15 cellular contexts compared by ENCODE assay signal in the genomic region with DNA sequence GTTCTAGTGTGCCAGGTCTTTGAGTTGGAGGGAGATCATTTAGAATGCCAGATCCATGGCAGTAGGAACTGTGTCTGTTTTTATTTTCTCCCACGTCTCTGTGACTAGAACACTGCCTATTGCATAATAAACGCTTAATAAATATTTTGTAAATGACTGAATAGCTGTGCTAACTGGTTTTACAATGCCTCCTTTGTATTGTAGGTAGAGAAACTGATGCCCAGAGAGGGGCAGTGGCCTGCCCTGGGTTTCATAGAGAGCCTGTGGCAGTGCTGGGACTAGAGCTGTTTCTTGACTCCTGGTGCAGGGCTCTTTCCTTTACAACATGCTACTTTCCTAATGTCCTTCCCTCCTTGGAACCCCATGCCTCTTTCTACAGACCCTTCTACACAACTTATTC. TPM values are rescaled to one million over a fixed set of nuclear protein-coding genes. Genes with fewer than 3 reads are reported as not detected.
DNase-seq lines count a peak whose midpoint lies in the region; ATAC-seq, FAIRE-seq and TF ChIP-seq lines count a peak whose summit lies in the region.
"Had no signal": no experiment of that assay in that cellular context is flagged by ENCODE, and none has a peak within 500 bp of the region (broad histone marks: within the 10 kb centered on the region; RNA-seq: fewer than 3 reads in every experiment).

No MANE protein-coding gene starts in this region.

- H3F3A ChIP-seq in GM23338 (replicated peaks; ENCODE audit: low read depth), result no peaks in the 10 kb centered on the region

- H3K9me3 Mint-ChIP-seq in GM23338, result no peaks in the 10 kb centered on the region; the same call in 2 of the 3 replicates
- H3K9me3 Mint-ChIP-seq: CD8-positive, alpha-beta memory T cell; IgD-negative memory B cell had no signal

- H3K4me1 ChIP-seq in GM23338 (ENCODE audit: insufficient read depth) (no peaks in the 10 kb centered on the region), small intestine (ENCODE audit: control insufficient read depth in 2 of 2, insufficient read depth in 1 of 2, low read depth in 1 of 2, low read length in 1 of 2) (no peaks in the 10 kb centered on the region), kidney (ENCODE audit: control insufficient read depth in 1 of 2, insufficient read depth in 1 of 2, low read depth in 1 of 2, low read length in 2 of 2) (no peaks in the 10 kb centered on the region), right cardiac atrium (ENCODE audit: control insufficient read depth, insufficient read depth, low read length) (no peaks in the 10 kb centered on the region)
- H3K4me1 ChIP-seq: A549 had no signal

- H3K9ac ChIP-seq in kidney (ENCODE audit: low read length in 2 of 2), result no peak overlapping the region

- DNase-seq in COLO829 (ENCODE audit: low spot score) (peak; percentile 82), GM23338 (ENCODE audit: low spot score) (no peak), foreskin melanocyte (peak; percentile 38), small intestine (no peak), kidney (no peak), right cardiac atrium (no peak)
- DNase-seq: CD8-positive, alpha-beta memory T cell; DMS 273 treated with DMSO at 0.1 percent for 48 hours; H7 had no signal

- ATAC-seq in GM23338, result no peak
- ATAC-seq in right cardiac atrium, result no peak
- ATAC-seq: A549 had no signal

- H3K4me3 ChIP-seq in GM23338, result no peak overlapping the region
- no peak overlapping the region for H3K4me3 ChIP-seq in small intestine (ENCODE audit: low read depth in 1 of 2, low read length in 2 of 2)
- H3K4me3 ChIP-seq in kidney (ENCODE audit: low read length in 2 of 2), result no peak overlapping the region
- no peak overlapping the region for H3K4me3 ChIP-seq in right cardiac atrium (ENCODE audit: low read length)
- H3K4me3 ChIP-seq: A549 had no signal

- no peaks in the 10 kb centered on the region for H3K9me2 ChIP-seq in GM23338 (ENCODE audit: insufficient read depth)

- intact Hi-C loops in kidney (cut with DNase I), result no loop called here
- intact Hi-C loops in right cardiac atrium (cut with DNase I), result no loop called here

- H3K27me3 ChIP-seq in GM23338 (ENCODE audit: insufficient read depth), result no peaks in the 10 kb centered on the region
- no peaks in the 10 kb centered on the region for H3K27me3 ChIP-seq in small intestine (ENCODE audit: control insufficient read depth in 2 of 2, insufficient read depth in 2 of 2, low read length in 2 of 2)
- no peaks in the 10 kb centered on the region for H3K27me3 ChIP-seq in right cardiac atrium (ENCODE audit: control insufficient read depth, insufficient read depth)

- H3K4me3 Mint-ChIP-seq in GM23338, result no peak overlapping the region
- H3K4me3 Mint-ChIP-seq: CD8-positive, alpha-beta memory T cell; IgD-negative memory B cell had no signal

- H2AFZ ChIP-seq in GM23338, result no peak overlapping the region

- H3K9me3 ChIP-seq in small intestine (ENCODE audit: control insufficient read depth, low read depth), result no peaks in the 10 kb centered on the region
- no peaks in the 10 kb centered on the region for H3K9me3 ChIP-seq in kidney (ENCODE audit: control insufficient read depth in 1 of 2, low read length in 2 of 2)
- H3K9me3 ChIP-seq in right cardiac atrium (ENCODE audit: control insufficient read depth, low read length), result no peaks in the 10 kb centered on the region
- H3K9me3 ChIP-seq: A549 had no signal

- H3K79me2 ChIP-seq in GM23338 (replicated peaks; ENCODE audit: insufficient read depth), result no peaks in the 10 kb centered on the region

- no peaks in the 10 kb centered on the region for H4K20me1 ChIP-seq in GM23338 (replicated peaks; ENCODE audit: insufficient read depth)

- FAIRE-seq in small intestine (lab: Jason Lieb, UNC) (no peak), kidney (lab: Jason Lieb, UNC) (no peak)
- FAIRE-seq: A549 had no signal

- no peak overlapping the region for H3K4me2 ChIP-seq in GM23338
- H3K4me2 ChIP-seq: A549 had no signal

- no peaks in the 10 kb centered on the region; the same call in 1 of the 3 replicates for H3K36me3 Mint-ChIP-seq in GM23338 (ENCODE audit: low read depth)

- no peak overlapping the region for H3K27ac Mint-ChIP-seq in GM23338
- H3K27ac Mint-ChIP-seq: IgD-negative memory B cell had no signal

- H3K36me3 ChIP-seq in GM23338 (ENCODE audit: insufficient read depth), result peaks cover 8% of the 10 kb centered on the region; the same call in 1 of the 2 replicates
- H3K36me3 ChIP-seq in small intestine (ENCODE audit: control insufficient read depth in 2 of 2, insufficient read depth in 2 of 2, low read length in 2 of 2), result peaks cover 3 to 5% of the 10 kb centered on the region in 2 donors
- peaks cover 0 to 5% of the 10 kb centered on the region in 2 donors for H3K36me3 ChIP-seq in kidney (ENCODE audit: control insufficient read depth in 1 of 2, insufficient read depth in 2 of 2, low read length in 2 of 2)

- no peaks in the 10 kb centered on the region for H3K27me3 Mint-ChIP-seq in GM23338 (ENCODE audit: insufficient read depth, low read depth, poor library complexity)
- H3K27me3 Mint-ChIP-seq: CD8-positive, alpha-beta memory T cell; IgD-negative memory B cell had no signal

- H3K4me1 Mint-ChIP-seq in GM23338, result no peaks in the 10 kb centered on the region; the same call in 2 of the 3 replicates
- H3K4me1 Mint-ChIP-seq: CD8-positive, alpha-beta memory T cell had no signal

- H3K27ac ChIP-seq in GM23338 (ENCODE audit: low read depth) (0 out of 2 replicates have a peak overlapping the region, but pooled peaks have one; percentile 45), small intestine (ENCODE audit: low read depth in 1 of 2, low read length in 1 of 2) (no peak overlapping the region), kidney (ENCODE audit: low read depth in 2 of 2, low read length in 2 of 2) (no peak overlapping the region), right cardiac atrium (ENCODE audit: low read length) (no peak overlapping the region)
- H3K27ac ChIP-seq: A549 had no signal

- 57 to 73% (median 68%) methylated on average over 2 of the region's 2 CpGs for WGBS in small intestine, 3 donors
- WGBS in right cardiac atrium, result 88% methylated on average over 2 of the region's 2 CpGs

- TF ChIP-seq CTCF in GM23338 (conservative IDR thresholded peaks at IDR 0.05; ENCODE audit: low read depth in 2 of 2) (no peak), kidney (IDR thresholded peaks at IDR 0.05; ENCODE audit: borderline replicate concordance, extremely low read depth, insufficient read depth) (no peak)

TF ChIP-seq in GM23338, 12 proteins besides CTCF, POLR2A, EP300 and RAD21 (continues in another document):
- TF ChIP-seq ZNF114 (CRISPR knock-in tag; IDR thresholded peaks at IDR 0.05), result no peak
- no peak for TF ChIP-seq JUNB (IDR thresholded peaks at IDR 0.05; ENCODE audit: unreplicated experiment)
- TF ChIP-seq POLR2AphosphoS5 (IDR thresholded peaks at IDR 0.05; ENCODE audit: low read depth), result no peak
- no peak for TF ChIP-seq ETS1 (IDR thresholded peaks at IDR 0.05)

RNA-seq across cellular contexts. Expression of gene TAS2R5, which starts 2.5 kb away (rescaled TPM):
- total RNA-seq in GM23338 (2014; rRNA removed; shearing (Covaris generic)), result 5.1 and 5.8 TPM in 2 replicates
- 0.82 and 0.89 TPM in 2 replicates for polyA plus RNA-seq in GM23338 (2016; fragmentation: Nextera tagmentation; extraction: Ambion mirVana)
- polyA plus RNA-seq in small intestine, result under 1 TPM in 1 of 3 donors, not detected in 2; 0.40 TPM
- total RNA-seq in kidney, result 2.5 TPM
- not detected for polyA plus RNA-seq in kidney (ENCODE audit: insufficient read depth, low read depth, low replicate concordance)
- under 1 TPM; 0.40 to 0.72 (median 0.43) TPM for total RNA-seq in right cardiac atrium
- polyA plus RNA-seq in right cardiac atrium, result 0.41 TPM
- polyA plus RNA-seq: CD8-positive, alpha-beta memory T cell had no signal

RNA-seq across cellular contexts. Expression of gene TAS2R4, which starts 16.1 kb away (rescaled TPM):
- 3.3 and 4.2 TPM in 2 replicates for total RNA-seq in GM23338 (2014; rRNA removed; shearing (Covaris generic))
- 0.77 and 1.2 TPM in 2 replicates for polyA plus RNA-seq in GM23338 (2016; fragmentation: Nextera tagmentation; extraction: Ambion mirVana)
- polyA plus RNA-seq in small intestine, result under 1 TPM in 2 of 3 donors, not detected in 1; 0.15 to 0.22 TPM
- 2.5 TPM for total RNA-seq in kidney
- polyA plus RNA-seq in kidney (ENCODE audit: insufficient read depth, low read depth, low replicate concordance), result not detected
- 1 to 10 TPM in 1 of 4 donors, under 1 TPM in 3; 0.34 to 1.0 (median 0.42) TPM for total RNA-seq in right cardiac atrium
- 0.27 TPM for polyA plus RNA-seq in right cardiac atrium
- polyA plus RNA-seq: CD8-positive, alpha-beta memory T cell; IgD-negative memory B cell had no signal

RNA-seq across cellular contexts. Expression of gene TAS2R3, which starts 28.6 kb away (rescaled TPM):
- total RNA-seq in GM23338 (2014; rRNA removed; shearing (Covaris generic)), result 3.9 and 6.9 TPM in 2 replicates
- not detected in 2 replicates for polyA plus RNA-seq in GM23338 (2016; fragmentation: Nextera tagmentation; extraction: Ambion mirVana)
- polyA plus RNA-seq in small intestine, result under 1 TPM in 1 of 3 donors, not detected in 2; 0.10 TPM
- 2.7 TPM for total RNA-seq in kidney
- not detected for polyA plus RNA-seq in kidney (ENCODE audit: insufficient read depth, low read depth, low replicate concordance)
- total RNA-seq in right cardiac atrium, result 1 to 10 TPM in 1 of 4 donors, under 1 TPM in 3; 0.48 to 1.2 (median 0.57) TPM
- 0.18 TPM for polyA plus RNA-seq in right cardiac atrium
- total RNA-seq: HT1080 had no signal
- polyA plus RNA-seq: BJ; CD8-positive, alpha-beta memory T cell; IgD-negative memory B cell had no signal

RNA-seq across cellular contexts. Expression of gene PRSS37, which starts 48.8 kb away (rescaled TPM):
- not detected in 2 replicates for total RNA-seq in GM23338 (2014; rRNA removed; shearing (Covaris generic))
- polyA plus RNA-seq in GM23338 (2016; fragmentation: Nextera tagmentation; extraction: Ambion mirVana) (0.23 and 0.58 TPM in 2 replicates), small intestine (not detected), kidney (ENCODE audit: insufficient read depth, low read depth, low replicate concordance) (not detected), right cardiac atrium (not detected)
- total RNA-seq in kidney (not detected), right cardiac atrium (not detected)
- total RNA-seq: CD8-positive, alpha-beta memory T cell; Daoy; H7; HT1080 had no signal
- polyA plus RNA-seq: A549; AG04450; BJ; CD8-positive, alpha-beta memory T cell; IgD-negative memory B cell had no signal

RNA-seq across cellular contexts. Expression of gene SSBP1, which starts 54.4 kb away (rescaled TPM):
- total RNA-seq in GM23338 (2014; rRNA removed; shearing (Covaris generic)), result 283 and 350 TPM in 2 replicates
- polyA plus RNA-seq in GM23338 (2016; fragmentation: Nextera tagmentation; extraction: Ambion mirVana) (972 and 1,006 TPM in 2 replicates), small intestine (100 to 1,000 TPM; 148 to 221 (median 153) TPM), kidney (ENCODE audit: insufficient read depth, low read depth, low replicate concordance) (190 TPM), right cardiac atrium (231 TPM)
- total RNA-seq in kidney (90.2 TPM), right cardiac atrium (10 to 100 TPM; 91.0 to 100.0 (median 96.5) TPM)

Comparison
In these comparisons a context has a peak if more than half of its experiments do, and no peak if none do; other contexts are left out.
1. DNase-seq: peak in COLO829 (single experiment) and foreskin melanocyte (single experiment); none in GM23338 (single experiment), small intestine (single experiment), kidney (single experiment) and right cardiac atrium (0 of 3).